In genomic region chr2:209305746-209306196, GRCh38 we compare ENCODE assay signal across 20 cellular contexts.
DNase-seq lines count a peak whose midpoint lies in the region; ATAC-seq and TF ChIP-seq lines count a peak whose summit lies in the region.
"Had no signal": no experiment of that assay in that cellular context is flagged by ENCODE, and none has a peak within 500 bp of the region (broad histone marks: within the 10 kb centered on the region; RNA-seq: fewer than 3 reads in every experiment).

No MANE protein-coding gene starts in this region.

- no peak overlapping the region for H2AFZ ChIP-seq in GM23338

- H3K4me3 ChIP-seq in GM23338 (peak overlapping the region; percentile 51; the same call in 1 of the 2 replicates), body of pancreas (no peak overlapping the region), iPS-15b (ENCODE audit: low read depth, low read length) (peak overlapping the region; percentile 16)
- H3K4me3 ChIP-seq: SJSA1 had no signal

- peaks cover 4% of the 10 kb centered on the region; the same call in 1 of the 2 replicates for H3K9me2 ChIP-seq in GM23338 (ENCODE audit: insufficient read depth)

- peak; percentile 12 for ATAC-seq in GM23338
- ATAC-seq in body of pancreas: peak; percentile 100
- ATAC-seq in GM21381 (IDR thresholded peaks at IDR 0.05; ENCODE audit: unreplicated experiment): no peak

- peaks cover 97% of the 10 kb centered on the region for H3K36me3 Mint-ChIP-seq in GM23338 (ENCODE audit: low read depth)

- H4K20me1 ChIP-seq in GM23338 (replicated peaks; ENCODE audit: insufficient read depth): peaks cover 8% of the 10 kb centered on the region; the same call in 1 of the 2 replicates

- peaks cover 33% of the 10 kb centered on the region for H3K79me2 ChIP-seq in GM23338 (replicated peaks; ENCODE audit: insufficient read depth)

- H3K36me3 ChIP-seq in GM23338 (ENCODE audit: insufficient read depth) (peaks cover 47% of the 10 kb centered on the region), body of pancreas (replicated peaks in 1 of 2; ENCODE audit: insufficient read depth in 1 of 2, low read depth in 2 of 2) (no peaks in the 10 kb centered on the region), iPS-15b (ENCODE audit: control insufficient read depth, insufficient read depth, low read length) (peaks cover 32% of the 10 kb centered on the region)
- H3K36me3 ChIP-seq: SJSA1 had no signal

- peaks cover 30% of the 10 kb centered on the region for H3K9me3 Mint-ChIP-seq in GM23338

- intact Hi-C loops in body of pancreas (cut with DNase I): no loop called here

- H3K27me3 ChIP-seq in GM23338 (ENCODE audit: insufficient read depth) (no peaks in the 10 kb centered on the region), body of pancreas (no peaks in the 10 kb centered on the region), iPS-15b (ENCODE audit: control insufficient read depth, insufficient read depth, low read length) (no peaks in the 10 kb centered on the region)

- peak overlapping the region; percentile 75 for H3K4me2 ChIP-seq in GM23338

- TF ChIP-seq POLR2A in body of pancreas (IDR thresholded peaks at IDR 0.05): no peak

- peak overlapping the region; percentile 95 for H3K27ac Mint-ChIP-seq in GM23338

- H3K27ac ChIP-seq in GM23338 (ENCODE audit: low read depth): peak overlapping the region; percentile 95
- peak overlapping the region in 3 of 4 donors; percentile 7 to 33 (median 19) for H3K27ac ChIP-seq in body of pancreas
- H3K27ac ChIP-seq: HL-60, RWPE1, SJSA1 had no signal

- TF ChIP-seq CTCF in GM23338 (conservative IDR thresholded peaks at IDR 0.05; ENCODE audit: low read depth in 2 of 2) (no peak), body of pancreas (IDR thresholded peaks at IDR 0.05) (no peak)

- DNase-seq in GM23338 (ENCODE audit: low spot score) (no peak), body of pancreas (peak; percentile 82 to 92 (median 89)), occipital lobe (lab: John Stamatoyannopoulos, UW) (peak; percentile 6), Kasumi-1 (lab: John Stamatoyannopoulos, UW) (no peak), kidney tubule cell (ENCODE audit: low spot score) (no peak), NCI-H2081 treated with DMSO at 0.1 percent for 48 hours (lab: John Stamatoyannopoulos, UW) (no peak)
- DNase-seq: C1 segment of cervical spinal cord, COR-L47, DMS153, EL, HCEC 1CT, NCI-H1417 treated with DMSO at 0.1 percent for 48 hours, NCI-H2029 treated with DMSO at 0.1 percent for 48 hours, NCI-H2227 treated with DMSO at 0.1 percent for 48 hours, NCI-H526 had no signal

- H3K4me1 ChIP-seq in GM23338 (ENCODE audit: insufficient read depth) (peaks cover 24% of the 10 kb centered on the region), body of pancreas (peaks cover 9% of the 10 kb centered on the region), iPS-15b (ENCODE audit: control insufficient read depth, insufficient read depth, low read length) (peaks cover 13% of the 10 kb centered on the region)
- H3K4me1 ChIP-seq: SJSA1 had no signal

- 49% methylated on average over 7 of the region's 7 CpGs; no CpG with 5 or more reads in 1 of the 2 donors for WGBS in body of pancreas, 2 donors

- peak overlapping the region; percentile 56 for H3K9ac ChIP-seq in iPS-15b (ENCODE audit: low read depth, low read length)

- H3K27me3 Mint-ChIP-seq in GM23338 (ENCODE audit: insufficient read depth, low read depth, poor library complexity): peaks cover 59% of the 10 kb centered on the region

- H3K4me1 Mint-ChIP-seq in GM23338: peaks cover 56% of the 10 kb centered on the region

- peaks cover 37% of the 10 kb centered on the region for H3F3A ChIP-seq in GM23338 (replicated peaks; ENCODE audit: low read depth)

- H3K4me3 Mint-ChIP-seq in GM23338: peak overlapping the region; percentile 99; the same call in 1 of the 3 replicates

- H3K9me3 ChIP-seq in body of pancreas (no peaks in the 10 kb centered on the region), iPS-15b (ENCODE audit: control insufficient read depth, insufficient read depth, low read length) (no peaks in the 10 kb centered on the region)
- H3K9me3 ChIP-seq: SJSA1 had no signal

TF ChIP-seq in GM23338, 12 proteins besides CTCF, POLR2A, EP300 and RAD21:
- TF ChIP-seq CREB1 (CRISPR knock-in tag; IDR thresholded peaks at IDR 0.05; ENCODE audit: low read depth) (no peak), REST (IDR thresholded peaks at IDR 0.05; ENCODE audit: unreplicated experiment) (no peak), NANOG (IDR thresholded peaks at IDR 0.05; ENCODE audit: borderline replicate concordance) (no peak), POLR2AphosphoS5 (IDR thresholded peaks at IDR 0.05; ENCODE audit: low read depth) (peak; percentile 34), EZH2phosphoT487 (IDR thresholded peaks at IDR 0.05; ENCODE audit: unreplicated experiment) (no peak), EZH2 (IDR thresholded peaks at IDR 0.05; ENCODE audit: low read depth, unreplicated experiment) (no peak)
- TF ChIP-seq, protein P1, sequence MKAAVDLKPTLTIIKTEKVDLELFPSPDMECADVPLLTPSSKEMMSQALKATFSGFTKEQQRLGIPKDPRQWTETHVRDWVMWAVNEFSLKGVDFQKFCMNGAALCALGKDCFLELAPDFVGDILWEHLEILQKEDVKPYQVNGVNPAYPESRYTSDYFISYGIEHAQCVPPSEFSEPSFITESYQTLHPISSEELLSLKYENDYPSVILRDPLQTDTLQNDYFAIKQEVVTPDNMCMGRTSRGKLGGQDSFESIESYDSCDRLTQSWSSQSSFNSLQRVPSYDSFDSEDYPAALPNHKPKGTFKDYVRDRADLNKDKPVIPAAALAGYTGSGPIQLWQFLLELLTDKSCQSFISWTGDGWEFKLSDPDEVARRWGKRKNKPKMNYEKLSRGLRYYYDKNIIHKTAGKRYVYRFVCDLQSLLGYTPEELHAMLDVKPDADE (IDR thresholded peaks at IDR 0.05): no peak
TF ChIP-seq in GM23338: peak in this region for 1.

Comparison
In these comparisons a context has a peak if more than half of its experiments do, and no peak if none do; other contexts are left out.
1. DNase-seq: peak in body of pancreas (4 of 4) and occipital lobe (single experiment); none in GM23338 (single experiment), Kasumi-1 (0 of 2), kidney tubule cell (single experiment) and NCI-H2081 treated with DMSO at 0.1 percent for 48 hours (single experiment).
2. H3K4me3 ChIP-seq: peak in GM23338 (single experiment) and iPS-15b (single experiment); none in body of pancreas (0 of 2).